Comparison of ENCODE assay signal across 12 cellular contexts in the genomic region with DNA sequence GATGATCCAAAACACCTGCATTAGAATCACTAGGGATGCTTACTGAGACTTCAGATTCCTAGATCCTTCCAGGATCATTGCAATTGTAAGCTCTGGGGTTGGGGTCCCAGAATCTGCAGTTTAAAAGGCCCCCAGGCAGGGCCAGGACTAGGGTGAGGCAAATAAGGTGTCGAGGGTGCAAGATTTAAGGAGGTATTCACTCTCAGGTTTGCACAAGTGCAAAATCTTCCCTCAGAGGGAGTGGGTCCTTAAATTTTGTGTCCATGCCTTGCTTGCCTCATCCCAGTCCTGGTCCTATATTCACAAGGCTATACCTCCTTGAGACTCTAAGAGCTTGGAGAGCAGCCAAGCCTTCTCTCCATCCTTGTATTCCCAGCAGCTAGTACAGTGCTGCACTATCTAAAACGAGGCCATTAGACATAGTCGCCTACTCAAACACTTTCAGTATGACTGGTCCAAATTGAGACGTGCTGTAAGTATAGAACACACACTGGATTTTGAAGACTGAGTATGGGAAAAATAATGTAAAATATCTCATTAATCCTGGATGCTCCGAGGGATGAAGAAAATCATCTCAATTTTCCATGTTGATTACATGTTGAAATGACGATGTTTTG. TPM values are rescaled to one million over a fixed set of nuclear protein-coding genes. Genes with fewer than 3 reads are reported as not detected.
DNase-seq lines count a peak whose midpoint lies in the region; ATAC-seq and TF ChIP-seq lines count a peak whose summit lies in the region.
"Had no signal": no experiment of that assay in that cellular context is flagged by ENCODE, and none has a peak within 500 bp of the region (broad histone marks: within the 10 kb centered on the region; RNA-seq: fewer than 3 reads in every experiment).

No MANE protein-coding gene starts in this region.

- no peaks in the 10 kb centered on the region for H3K9me3 Mint-ChIP-seq in endothelial cell (ENCODE audit: unreplicated experiment)

- H3K27me3 Mint-ChIP-seq in endothelial cell (ENCODE audit: unreplicated experiment): no peaks in the 10 kb centered on the region

- H3K36me3 Mint-ChIP-seq in endothelial cell (ENCODE audit: low read depth, unreplicated experiment): peaks cover 6% of the 10 kb centered on the region

- H3K4me1 Mint-ChIP-seq in endothelial cell (ENCODE audit: unreplicated experiment): peaks cover 5% of the 10 kb centered on the region

- no peak overlapping the region for H3K4me3 Mint-ChIP-seq in endothelial cell (ENCODE audit: unreplicated experiment)

- no peak for TF ChIP-seq CTCF in endothelial cell (IDR thresholded peaks at IDR 0.05; ENCODE audit: unreplicated experiment)

- H3K27ac Mint-ChIP-seq in endothelial cell (ENCODE audit: unreplicated experiment): peak overlapping the region; percentile 31

- ATAC-seq in GM18873 (IDR thresholded peaks at IDR 0.05; ENCODE audit: low FRiP score, unreplicated experiment) (peak; percentile 95), GM21526 (IDR thresholded peaks at IDR 0.05; ENCODE audit: low FRiP score, unreplicated experiment) (peak; percentile 86), HG03095 (IDR thresholded peaks at IDR 0.05; ENCODE audit: unreplicated experiment) (peak; percentile 98)
- ATAC-seq: heart right ventricle, PC-3 had no signal

- DNase-seq in endothelial cell (ENCODE audit: low spot score): no peak
- DNase-seq in DMS114 treated with DMSO at 0.1 percent for 48 hours (lab: John Stamatoyannopoulos, UW; ENCODE audit: unreplicated experiment): no peak
- no peak for DNase-seq in stimulated activated CD4-positive, alpha-beta T cell treated with anti-CD3 and anti-CD28 coated beads, Interleukin-4, amount 100 ng/mL, for 4 hours
- no peak for DNase-seq in DMS 273 (lab: John Stamatoyannopoulos, UW; ENCODE audit: unreplicated experiment)
- DNase-seq: Calu3; heart right ventricle; NCI-H2029 treated with DMSO at 0.1 percent for 48 hours; PC-3; stimulated activated CD4-positive, alpha-beta T cell treated with anti-CD3 and anti-CD28 coated beads, Interleukin-2, amount 100 ng/mL, for 48 hours had no signal

RNA-seq across cellular contexts. Expression of gene MREG, which starts 31.6 kb away (rescaled TPM):
- total RNA-seq in endothelial cell (ENCODE audit: unreplicated experiment): 26.1 TPM

RNA-seq across cellular contexts. Expression of gene PECR, which starts 36.6 kb away (rescaled TPM):
- 8.4 TPM for total RNA-seq in endothelial cell (ENCODE audit: unreplicated experiment)

RNA-seq across cellular contexts. Expression of gene TMEM169, which starts 36.7 kb away (rescaled TPM):
- total RNA-seq in endothelial cell (ENCODE audit: unreplicated experiment): 3.2 TPM
- total RNA-seq: PC-3 had no signal
